Comparison of ENCODE assay signal across 9 cellular contexts in the genomic region with DNA sequence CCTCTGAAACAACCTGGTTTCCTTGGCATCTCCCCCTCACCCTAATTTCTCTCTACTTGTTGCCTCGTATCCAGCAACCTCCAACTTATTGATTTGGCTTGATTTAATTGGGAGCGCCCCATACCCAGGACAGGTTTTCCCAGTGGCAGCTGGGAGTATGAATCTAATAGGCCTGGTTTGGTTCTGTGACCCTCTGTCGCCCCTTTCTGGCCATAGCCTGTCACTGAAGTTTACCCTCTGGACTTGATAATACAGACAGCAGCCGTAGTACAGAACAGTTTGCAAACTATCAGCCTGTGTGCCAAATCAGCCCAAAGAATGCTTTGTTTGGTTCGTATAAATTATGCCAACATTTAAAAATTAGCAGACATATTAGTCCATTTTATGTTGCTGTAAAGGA.
DNase-seq lines count a peak whose midpoint lies in the region; ATAC-seq and TF ChIP-seq lines count a peak whose summit lies in the region.
"Had no signal": no experiment of that assay in that cellular context is flagged by ENCODE, and none has a peak within 500 bp of the region (broad histone marks: within the 10 kb centered on the region; RNA-seq: fewer than 3 reads in every experiment).

No MANE protein-coding gene starts in this region.

- no peak overlapping the region for H3K4me3 Mint-ChIP-seq in WTC11
- H3K4me3 Mint-ChIP-seq: dendritic cell treated with granulocyte-macrophage colony-stimulating factor and Interleukin-4, amounts not matched to agents 40 ng/mL and 50 ng/mL, for 4 days had no signal

- H3K27ac Mint-ChIP-seq in WTC11 = peak overlapping the region; percentile 62; the same call in 1 of the 2 replicates
- H3K27ac Mint-ChIP-seq: dendritic cell treated with granulocyte-macrophage colony-stimulating factor and Interleukin-4, amounts not matched to agents 40 ng/mL and 50 ng/mL, for 4 days had no signal

- H3K4me1 Mint-ChIP-seq in WTC11 = peaks cover 77% of the 10 kb centered on the region

- no peaks in the 10 kb centered on the region for H3K9me3 Mint-ChIP-seq in WTC11
- H3K9me3 Mint-ChIP-seq: dendritic cell treated with granulocyte-macrophage colony-stimulating factor and Interleukin-4, amounts not matched to agents 40 ng/mL and 50 ng/mL, for 4 days had no signal

- TF ChIP-seq CTCF in GM20000 (IDR thresholded peaks at IDR 0.05; ENCODE audit: extremely low read depth, missing control alignments) (peak; percentile 54), WTC11 (IDR thresholded peaks at IDR 0.05) (peak; percentile 58)

- peak; percentile 54 for DNase-seq in Ammon's horn (ENCODE audit: low spot score)
- peak; percentile 25 for DNase-seq in GM20000 (ENCODE audit: low spot score)
- DNase-seq in M059J (ENCODE audit: low read depth) = peak; percentile 40
- peak; percentile 70 for DNase-seq in WTC11 (ENCODE audit: low spot score)
- peak; percentile 66 for DNase-seq in left kidney (ENCODE audit: low read depth, low spot score)
- no peak for DNase-seq in activated CD4-positive, alpha-beta T cell treated with anti-CD3 and anti-CD28 coated beads for 4 hours
- DNase-seq in activated effector memory CD4-positive, alpha-beta T cell treated with Interleukin-2 at 50 U/mL for 16 hours = no peak

- CTCF ChIA-PET in WTC11 (lab: Charles Lee) = interaction anchor here (0.6 to 4.7 kb wide), 25 partner anchors 10 to 410 kb away, joined by 3 to 51 read pairs (median 4); no protein-coding TSS in a partner anchor

- POLR2A ChIA-PET in WTC11 (lab: Charles Lee) = interaction anchor here (1.1 to 1.8 kb wide), 2 partner anchors 108 to 409 kb away, joined by 4 to 5 read pairs; no protein-coding TSS in a partner anchor

- H3K36me3 Mint-ChIP-seq in WTC11 = no peaks in the 10 kb centered on the region

- peak; percentile 88 for ATAC-seq in WTC11
- no peak for ATAC-seq in HG03139 (IDR thresholded peaks at IDR 0.05; ENCODE audit: unreplicated experiment)

- H3K27me3 Mint-ChIP-seq in WTC11 (ENCODE audit: low read depth) = no peaks in the 10 kb centered on the region
- H3K27me3 Mint-ChIP-seq: dendritic cell treated with granulocyte-macrophage colony-stimulating factor and Interleukin-4, amounts not matched to agents 40 ng/mL and 50 ng/mL, for 4 days had no signal

TF ChIP-seq in WTC11, 78 proteins besides CTCF, POLR2A, EP300 and RAD21:
- TF ChIP-seq, protein P1, sequence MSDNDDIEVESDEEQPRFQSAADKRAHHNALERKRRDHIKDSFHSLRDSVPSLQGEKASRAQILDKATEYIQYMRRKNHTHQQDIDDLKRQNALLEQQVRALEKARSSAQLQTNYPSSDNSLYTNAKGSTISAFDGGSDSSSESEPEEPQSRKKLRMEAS (CRISPR knock-in tag; IDR thresholded peaks at IDR 0.05) = no peak
- TF ChIP-seq JUN (CRISPR knock-in tag; IDR thresholded peaks at IDR 0.05) = no peak
- TF ChIP-seq, protein P2, sequence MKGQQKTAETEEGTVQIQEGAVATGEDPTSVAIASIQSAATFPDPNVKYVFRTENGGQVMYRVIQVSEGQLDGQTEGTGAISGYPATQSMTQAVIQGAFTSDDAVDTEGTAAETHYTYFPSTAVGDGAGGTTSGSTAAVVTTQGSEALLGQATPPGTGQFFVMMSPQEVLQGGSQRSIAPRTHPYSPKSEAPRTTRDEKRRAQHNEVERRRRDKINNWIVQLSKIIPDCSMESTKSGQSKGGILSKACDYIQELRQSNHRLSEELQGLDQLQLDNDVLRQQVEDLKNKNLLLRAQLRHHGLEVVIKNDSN (CRISPR knock-in tag; IDR thresholded peaks at IDR 0.05) = no peak
- TF ChIP-seq, protein P3, sequence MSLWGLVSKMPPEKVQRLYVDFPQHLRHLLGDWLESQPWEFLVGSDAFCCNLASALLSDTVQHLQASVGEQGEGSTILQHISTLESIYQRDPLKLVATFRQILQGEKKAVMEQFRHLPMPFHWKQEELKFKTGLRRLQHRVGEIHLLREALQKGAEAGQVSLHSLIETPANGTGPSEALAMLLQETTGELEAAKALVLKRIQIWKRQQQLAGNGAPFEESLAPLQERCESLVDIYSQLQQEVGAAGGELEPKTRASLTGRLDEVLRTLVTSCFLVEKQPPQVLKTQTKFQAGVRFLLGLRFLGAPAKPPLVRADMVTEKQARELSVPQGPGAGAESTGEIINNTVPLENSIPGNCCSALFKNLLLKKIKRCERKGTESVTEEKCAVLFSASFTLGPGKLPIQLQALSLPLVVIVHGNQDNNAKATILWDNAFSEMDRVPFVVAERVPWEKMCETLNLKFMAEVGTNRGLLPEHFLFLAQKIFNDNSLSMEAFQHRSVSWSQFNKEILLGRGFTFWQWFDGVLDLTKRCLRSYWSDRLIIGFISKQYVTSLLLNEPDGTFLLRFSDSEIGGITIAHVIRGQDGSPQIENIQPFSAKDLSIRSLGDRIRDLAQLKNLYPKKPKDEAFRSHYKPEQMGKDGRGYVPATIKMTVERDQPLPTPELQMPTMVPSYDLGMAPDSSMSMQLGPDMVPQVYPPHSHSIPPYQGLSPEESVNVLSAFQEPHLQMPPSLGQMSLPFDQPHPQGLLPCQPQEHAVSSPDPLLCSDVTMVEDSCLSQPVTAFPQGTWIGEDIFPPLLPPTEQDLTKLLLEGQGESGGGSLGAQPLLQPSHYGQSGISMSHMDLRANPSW (CRISPR knock-in tag; conservative IDR thresholded peaks at IDR 0.05; ENCODE audit: low read depth) = no peak

Comparison
In these comparisons a context has a peak if more than half of its experiments do, and no peak if none do; other contexts are left out.
1. DNase-seq: peak in Ammon's horn (single experiment), GM20000 (single experiment), M059J (single experiment), WTC11 (single experiment) and left kidney (single experiment); none in activated CD4-positive, alpha-beta T cell treated with anti-CD3 and anti-CD28 coated beads for 4 hours (0 of 2) and activated effector memory CD4-positive, alpha-beta T cell treated with Interleukin-2 at 50 U/mL for 16 hours (single experiment).